In the genomic region with DNA sequence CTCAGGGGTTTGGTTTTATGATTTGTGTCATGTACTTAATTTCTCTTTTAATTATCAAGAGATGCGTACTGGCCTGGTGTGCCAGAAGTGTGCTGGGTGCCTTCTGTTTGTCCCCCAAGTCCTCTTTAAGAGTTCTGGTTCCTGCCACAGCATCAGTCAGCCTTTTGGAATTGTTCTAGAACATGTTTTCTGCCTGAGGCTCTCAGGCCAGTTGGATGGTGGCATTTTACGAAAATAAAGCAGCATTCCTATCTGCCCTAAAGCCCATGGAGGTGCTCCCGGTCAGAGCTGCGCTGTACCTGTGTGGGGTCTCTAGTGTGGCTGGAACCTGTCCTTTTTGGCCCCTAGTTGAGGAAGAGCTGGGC, we compare ENCODE assay signal across 9 cellular contexts. TPM values are rescaled to one million over a fixed set of nuclear protein-coding genes. Genes with fewer than 3 reads are reported as not detected.
A peak's percentile ranks its signal among the peaks of the same experiment; 100 is the strongest.
DNase-seq lines count a peak whose midpoint lies in the region; ATAC-seq lines count a peak whose summit lies in the region.
"Had no signal": no experiment of that assay in that cellular context is flagged by ENCODE, and none has a peak within 500 bp of the region (broad histone marks: within the 10 kb centered on the region; RNA-seq: fewer than 3 reads in every experiment).

No MANE protein-coding gene starts in this region.

- peaks cover 14% of the 10 kb centered on the region for H3K36me3 ChIP-seq in skeletal muscle satellite cell (ENCODE audit: insufficient read depth, low read length)

- WGBS in right cardiac atrium = 76% methylated on average over 4 of the region's 4 CpGs

- peak overlapping the region; percentile 99 for H3K27ac Mint-ChIP-seq in activated CD8-positive, alpha-beta T cell treated with anti-CD3 and anti-CD28 coated beads, Interleukin-2, amount 10 ng/mL, durations not matched to agents 7 days and 5 days

- H3K4me1 Mint-ChIP-seq in activated CD8-positive, alpha-beta T cell treated with anti-CD3 and anti-CD28 coated beads, Interleukin-2, amount 10 ng/mL, durations not matched to agents 7 days and 5 days (ENCODE audit: low read depth) = peaks cover 89% of the 10 kb centered on the region

- POLR2A ChIA-PET in activated CD8-positive, alpha-beta T cell treated with anti-CD3 and anti-CD28 coated beads, Interleukin-2, amount 10 ng/mL, durations not matched to agents 7 days and 5 days (lab: Charles Lee) = interaction anchor here (0.6 to 1.1 kb wide), 4 partner anchors 8 to 56 kb away, joined by 3 read pairs; a partner anchor contains a TSS

- peak overlapping the region; percentile 76 for H3K9ac ChIP-seq in skeletal muscle satellite cell (ENCODE audit: low read depth, low read length)

- DNase-seq in G401 (ENCODE audit: low spot score) = peak; percentile 14
- DNase-seq in activated CD8-positive, alpha-beta T cell treated with anti-CD3 and anti-CD28 coated beads, Interleukin-2, amount 10 ng/mL, durations not matched to agents 7 days and 5 days = no peak
- no peak for DNase-seq in right cardiac atrium
- no peak for DNase-seq in cerebellum (ENCODE audit: low spot score)
- DNase-seq in DMS153 treated with DMSO at 0.1 percent for 48 hours (lab: John Stamatoyannopoulos, UW; ENCODE audit: unreplicated experiment) = no peak
- DNase-seq: MV-4-11 had no signal

- ATAC-seq in activated CD8-positive, alpha-beta T cell treated with anti-CD3 and anti-CD28 coated beads, Interleukin-2, amount 10 ng/mL, durations not matched to agents 7 days and 5 days = no peak
- no peak for ATAC-seq in right cardiac atrium
- ATAC-seq in HG02852 (IDR thresholded peaks at IDR 0.05; ENCODE audit: unreplicated experiment) = no peak
- ATAC-seq in GM19328 (IDR thresholded peaks at IDR 0.05; ENCODE audit: unreplicated experiment) = no peak

- CTCF ChIA-PET in activated CD8-positive, alpha-beta T cell treated with anti-CD3 and anti-CD28 coated beads, Interleukin-2, amount 10 ng/mL, durations not matched to agents 7 days and 5 days (lab: Charles Lee) = interaction anchor here (1.4 kb wide), 1 partner anchor 17 kb away, joined by 4 read pairs; no protein-coding TSS in a partner anchor

- H3K27me3 ChIP-seq in right cardiac atrium (ENCODE audit: control insufficient read depth, insufficient read depth) = no peaks in the 10 kb centered on the region
- no peaks in the 10 kb centered on the region for H3K27me3 ChIP-seq in skeletal muscle satellite cell (ENCODE audit: control insufficient read depth, insufficient read depth, low read length)

- H3K27me3 Mint-ChIP-seq in activated CD8-positive, alpha-beta T cell treated with anti-CD3 and anti-CD28 coated beads, Interleukin-2, amount 10 ng/mL, durations not matched to agents 7 days and 5 days (ENCODE audit: low read depth) = no peaks in the 10 kb centered on the region

- no peaks in the 10 kb centered on the region for H3K9me3 ChIP-seq in right cardiac atrium (ENCODE audit: control insufficient read depth, low read length)
- H3K9me3 ChIP-seq in skeletal muscle satellite cell (replicated peaks; ENCODE audit: low read length) = no peaks in the 10 kb centered on the region

- peaks cover 2% of the 10 kb centered on the region for H3K9me3 Mint-ChIP-seq in activated CD8-positive, alpha-beta T cell treated with anti-CD3 and anti-CD28 coated beads, Interleukin-2, amount 10 ng/mL, durations not matched to agents 7 days and 5 days (ENCODE audit: insufficient read depth)

- intact Hi-C loops in right cardiac atrium (cut with DNase I) = no loop called here

- H3K36me3 Mint-ChIP-seq in activated CD8-positive, alpha-beta T cell treated with anti-CD3 and anti-CD28 coated beads, Interleukin-2, amount 10 ng/mL, durations not matched to agents 7 days and 5 days (ENCODE audit: low read depth) = peaks cover 56% of the 10 kb centered on the region

- in situ Hi-C loops in G401 (cut with HindIII; ENCODE audit: low sequenced_read_pairs) = no loop called here

- peak overlapping the region; percentile 64 for H3K4me3 Mint-ChIP-seq in activated CD8-positive, alpha-beta T cell treated with anti-CD3 and anti-CD28 coated beads, Interleukin-2, amount 10 ng/mL, durations not matched to agents 7 days and 5 days

- H3K4me2 ChIP-seq in skeletal muscle satellite cell (ENCODE audit: low read length) = peak overlapping the region; percentile 61

- no peak overlapping the region for H3K4me3 ChIP-seq in right cardiac atrium (ENCODE audit: low read length)
- H3K4me3 ChIP-seq in skeletal muscle satellite cell (ENCODE audit: low read length) = peak overlapping the region; percentile 23

- peak overlapping the region; percentile 16 for H3K27ac ChIP-seq in right cardiac atrium (ENCODE audit: low read length)

- H3K4me1 ChIP-seq in right cardiac atrium (ENCODE audit: control insufficient read depth, insufficient read depth, low read length) (peaks cover 44% of the 10 kb centered on the region), skeletal muscle satellite cell (ENCODE audit: control insufficient read depth, insufficient read depth, low read length) (peaks cover 76% of the 10 kb centered on the region)

RNA-seq across cellular contexts. Expression of a gene that starts 54.1 kb away (rescaled TPM):
- 2.4 and 8.3 TPM in 2 replicates for total RNA-seq in G401 (2014; rRNA removed; shearing (Covaris generic))
- 1 to 10 TPM; 3.4 to 3.9 TPM for total RNA-seq in activated CD8-positive, alpha-beta T cell treated with anti-CD3 and anti-CD28 coated beads, Interleukin-2, amount 10 ng/mL, durations not matched to agents 7 days and 5 days
- total RNA-seq in right cardiac atrium = under 1 TPM; 0.28 to 0.97 (median 0.82) TPM
- 0.77 TPM for polyA plus RNA-seq in right cardiac atrium
- 1.3 and 2.0 TPM in 2 replicates for total RNA-seq in skeletal muscle satellite cell (2012; rRNA removed)
- total RNA-seq in cerebellum = 1.2 TPM

RNA-seq across cellular contexts. Expression of a gene that starts 54.7 kb away (rescaled TPM):
- 182 and 261 TPM in 2 replicates for total RNA-seq in G401 (2014; rRNA removed; shearing (Covaris generic))
- total RNA-seq in activated CD8-positive, alpha-beta T cell treated with anti-CD3 and anti-CD28 coated beads, Interleukin-2, amount 10 ng/mL, durations not matched to agents 7 days and 5 days = 100 to 1,000 TPM; 388 to 413 TPM
- total RNA-seq in right cardiac atrium = 1,000 to 10,000 TPM in 1 of 4 donors, 100 to 1,000 TPM in 3; 785 to 1,013 (median 850) TPM
- polyA plus RNA-seq in right cardiac atrium = 1,226 TPM
- 115 and 151 TPM in 2 replicates for total RNA-seq in skeletal muscle satellite cell (2012; rRNA removed)
- total RNA-seq in cerebellum = 70.6 TPM

RNA-seq across cellular contexts. Expression of a gene that starts 55.8 kb away (rescaled TPM):
- total RNA-seq in G401 (2014; rRNA removed; shearing (Covaris generic)) = 47.2 and 80.3 TPM in 2 replicates
- total RNA-seq in activated CD8-positive, alpha-beta T cell treated with anti-CD3 and anti-CD28 coated beads, Interleukin-2, amount 10 ng/mL, durations not matched to agents 7 days and 5 days = 100 to 1,000 TPM; 180 TPM
- total RNA-seq in right cardiac atrium (10 to 100 TPM; 31.4 to 53.9 (median 36.0) TPM), cerebellum (18.8 TPM)
- polyA plus RNA-seq in right cardiac atrium = 12.2 TPM
- 61.4 and 71.2 TPM in 2 replicates for total RNA-seq in skeletal muscle satellite cell (2012; rRNA removed)
